ENCODE assay signal across 14 cellular contexts in genomic region chr2:154392256-154392655, GRCh38.
DNase-seq lines count a peak whose midpoint lies in the region; ATAC-seq and TF ChIP-seq lines count a peak whose summit lies in the region.
"Had no signal": no experiment of that assay in that cellular context is flagged by ENCODE, and none has a peak within 500 bp of the region (broad histone marks: within the 10 kb centered on the region; RNA-seq: fewer than 3 reads in every experiment).

No MANE protein-coding gene starts in this region.

- in situ Hi-C loops in ACHN (cut with HindIII; ENCODE audit: low pct_ligation_motif_present, low pct_unique_long_range_greater_than_20kb, low sequenced_read_pairs): no loop called here

- TF ChIP-seq CTCF in esophagus squamous epithelium (IDR thresholded peaks at IDR 0.05): no peak

- H3K27me3 Mint-ChIP-seq in activated CD4-positive, alpha-beta memory T cell treated with anti-CD3 and anti-CD28 coated beads for 36 hours: no peaks in the 10 kb centered on the region
- H3K27me3 Mint-ChIP-seq: activated CD8-positive, alpha-beta memory T cell treated with anti-CD3 and anti-CD28 coated beads, Interleukin-2, amount 10 ng/mL, durations not matched to agents 7 days and 5 days had no signal

- peaks cover 19% of the 10 kb centered on the region for H3K9me3 Mint-ChIP-seq in activated CD4-positive, alpha-beta memory T cell treated with anti-CD3 and anti-CD28 coated beads for 36 hours

- H3K4me1 Mint-ChIP-seq in activated CD4-positive, alpha-beta memory T cell treated with anti-CD3 and anti-CD28 coated beads for 36 hours (ENCODE audit: low read depth): no peaks in the 10 kb centered on the region
- H3K4me1 Mint-ChIP-seq: activated CD8-positive, alpha-beta memory T cell treated with anti-CD3 and anti-CD28 coated beads, Interleukin-2, amount 10 ng/mL, durations not matched to agents 7 days and 5 days had no signal

- H3K36me3 Mint-ChIP-seq in activated CD4-positive, alpha-beta memory T cell treated with anti-CD3 and anti-CD28 coated beads for 36 hours: no peaks in the 10 kb centered on the region
- H3K36me3 Mint-ChIP-seq: activated CD8-positive, alpha-beta memory T cell treated with anti-CD3 and anti-CD28 coated beads, Interleukin-2, amount 10 ng/mL, durations not matched to agents 7 days and 5 days had no signal

- H3K4me1 ChIP-seq in esophagus squamous epithelium: no peaks in the 10 kb centered on the region

- ATAC-seq in GM18505 (IDR thresholded peaks at IDR 0.05; ENCODE audit: unreplicated experiment) (peak; percentile 93), GM19468 (IDR thresholded peaks at IDR 0.05; ENCODE audit: extremely low read depth, unreplicated experiment) (peak; percentile 92), HG02938 (IDR thresholded peaks at IDR 0.05; ENCODE audit: unreplicated experiment) (peak; percentile 97), HG03571 (IDR thresholded peaks at IDR 0.05; ENCODE audit: unreplicated experiment) (peak; percentile 83)
- ATAC-seq: activated CD8-positive, alpha-beta memory T cell treated with anti-CD3 and anti-CD28 coated beads, Interleukin-2, amount 10 ng/mL, durations not matched to agents 7 days and 5 days had no signal

- H3K27ac Mint-ChIP-seq in activated CD4-positive, alpha-beta memory T cell treated with anti-CD3 and anti-CD28 coated beads for 36 hours: no peak overlapping the region
- H3K27ac Mint-ChIP-seq: activated CD8-positive, alpha-beta memory T cell treated with anti-CD3 and anti-CD28 coated beads, Interleukin-2, amount 10 ng/mL, durations not matched to agents 7 days and 5 days had no signal

- POLR2A ChIA-PET in activated CD4-positive, alpha-beta memory T cell treated with anti-CD3 and anti-CD28 coated beads for 36 hours (lab: Charles Lee): no interaction called here

- intact Hi-C loops in esophagus squamous epithelium (cut with DNase I): no loop called here
- intact Hi-C loops in activated CD4-positive, alpha-beta memory T cell treated with anti-CD3 and anti-CD28 coated beads for 36 hours (cut with micrococcal nuclease): no loop called here

- H3K9me3 ChIP-seq in esophagus squamous epithelium: peaks cover 0 to 4% (median 3%) of the 10 kb centered on the region in 3 donors
- H3K9me3 ChIP-seq: MG63 had no signal

- DNase-seq in esophagus squamous epithelium (lab: John Stamatoyannopoulos, UW) (no peak), DMS79 (lab: John Stamatoyannopoulos, UW) (no peak), ACHN (no peak)
- no peak for DNase-seq in activated CD4-positive, alpha-beta memory T cell treated with anti-CD3 and anti-CD28 coated beads for 36 hours
- DNase-seq: activated CD8-positive, alpha-beta memory T cell treated with anti-CD3 and anti-CD28 coated beads, Interleukin-2, amount 10 ng/mL, durations not matched to agents 7 days and 5 days; mesendoderm; MG63; NCI-H524; SHP77; stimulated activated CD4-positive, alpha-beta T cell treated with anti-CD3 and anti-CD28 coated beads, Interleukin-12 subunit alpha, Interleukin-12 subunit beta, amount 100 ng/mL, for 4 hours had no signal

- CTCF ChIA-PET in activated CD4-positive, alpha-beta memory T cell treated with anti-CD3 and anti-CD28 coated beads for 36 hours (lab: Charles Lee): no interaction called here

- 38 to 75% methylated on average over 1 of the region's 1 CpG for WGBS in esophagus squamous epithelium, 2 donors

- TF ChIP-seq POLR2A in GM18505 (IDR thresholded peaks at IDR 0.05; ENCODE audit: borderline replicate concordance, extremely low read depth, insufficient read depth, insufficient read length): no peak
- no peak for TF ChIP-seq POLR2A in esophagus squamous epithelium (IDR thresholded peaks at IDR 0.05)

- no peak overlapping the region for H3K27ac ChIP-seq in esophagus squamous epithelium

- H3K4me3 Mint-ChIP-seq in activated CD4-positive, alpha-beta memory T cell treated with anti-CD3 and anti-CD28 coated beads for 36 hours: no peak overlapping the region
- H3K4me3 Mint-ChIP-seq: activated CD8-positive, alpha-beta memory T cell treated with anti-CD3 and anti-CD28 coated beads, Interleukin-2, amount 10 ng/mL, durations not matched to agents 7 days and 5 days had no signal

- no peaks in the 10 kb centered on the region for H3K27me3 ChIP-seq in esophagus squamous epithelium
- H3K27me3 ChIP-seq: MG63 had no signal

- H3K4me3 ChIP-seq in esophagus squamous epithelium: no peak overlapping the region
- H3K4me3 ChIP-seq: MG63 had no signal

- H3K36me3 ChIP-seq in esophagus squamous epithelium: no peaks in the 10 kb centered on the region
- H3K36me3 ChIP-seq: MG63 had no signal
